Comparison of ENCODE assay signal across 10 cellular contexts in the genomic region with DNA sequence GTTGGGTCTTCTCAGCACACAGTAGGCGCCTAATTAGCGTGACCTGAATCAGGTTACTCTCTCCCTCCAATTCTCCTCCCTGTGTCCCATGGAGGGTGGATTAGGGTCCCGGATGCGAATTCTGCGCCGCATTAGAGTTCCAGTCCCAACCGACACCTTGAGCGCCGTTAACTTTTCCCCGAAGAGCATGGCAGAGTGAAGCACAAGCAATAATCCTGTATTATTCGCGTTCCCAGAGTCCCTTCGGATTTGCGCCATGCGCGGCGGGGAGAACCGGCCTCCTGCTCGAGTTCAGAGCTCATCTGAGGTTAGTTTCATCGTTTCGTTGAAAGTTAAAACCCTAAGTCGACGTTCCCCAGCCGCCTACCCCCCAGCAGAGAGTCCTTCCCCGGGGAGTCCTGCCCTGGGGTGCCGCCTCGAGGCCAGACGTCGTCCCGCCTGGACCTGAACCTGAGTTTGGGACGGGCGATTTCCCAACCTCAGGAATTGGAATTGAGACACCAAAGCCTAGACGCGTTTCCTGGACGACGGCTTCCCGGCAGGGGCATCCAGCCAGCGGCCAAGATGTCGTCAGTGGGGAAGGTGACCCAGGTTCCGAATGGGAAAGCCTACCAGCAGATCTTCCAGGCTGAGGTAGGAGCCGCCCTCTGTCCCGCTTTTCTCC. TPM values are rescaled to one million over a fixed set of nuclear protein-coding genes. Genes with fewer than 3 reads are reported as not detected.
DNase-seq lines count a peak whose midpoint lies in the region; ATAC-seq and TF ChIP-seq lines count a peak whose summit lies in the region.
"Had no signal": no experiment of that assay in that cellular context is flagged by ENCODE, and none has a peak within 500 bp of the region (broad histone marks: within the 10 kb centered on the region; RNA-seq: fewer than 3 reads in every experiment).

A gene (plus strand): TSS at position 160 of the 664 bp plus-strand sequence. CDS start 405 bp downstream, at position 565.

- no peak within 1 kb of the TSS for H3K4me3 Mint-ChIP-seq in activated T-cell treated with anti-CD3 and anti-CD28 coated beads, Interleukin-2, amount 50 U/mL, for 24 hours

- peaks cover 4% of the 10 kb centered on the region for H3K4me1 ChIP-seq in ACC112 (ENCODE audit: control insufficient read depth, insufficient read depth, low read length, unreplicated experiment)
- H3K4me1 ChIP-seq in adrenal gland (replicated peaks in 1 of 2): peaks cover 5 to 12% of the 10 kb centered on the region in 2 donors

- WGBS in adrenal gland, 4 donors: 26 to 50% (median 46%) methylated on average over 38 to 42 of the region's 42 CpGs

- H2AFZ ChIP-seq in ACC112 (ENCODE audit: low read length, unreplicated experiment): peak within 1 kb of the TSS; percentile 1

- no peaks in the 10 kb centered on the region for H3K36me3 Mint-ChIP-seq in activated T-cell treated with anti-CD3 and anti-CD28 coated beads, Interleukin-2, amount 50 U/mL, for 24 hours (ENCODE audit: low read depth)

- H3K27ac Mint-ChIP-seq in activated T-cell treated with anti-CD3 and anti-CD28 coated beads, Interleukin-2, amount 50 U/mL, for 24 hours: no peak within 1 kb of the TSS

- H3K27ac ChIP-seq in ACC112 (ENCODE audit: low read depth, low read length) (no peak within 1 kb of the TSS), adrenal gland (peak within 1 kb of the TSS in 2 of 5 donors; percentile 14 to 18)

- H3K36me3 ChIP-seq in ACC112 (ENCODE audit: insufficient read depth, low read length) (no peaks in the 10 kb centered on the region), adrenal gland (replicated peaks in 1 of 2) (no peaks in the 10 kb centered on the region)

- ATAC-seq in Right ventricle myocardium superior (ENCODE audit: poor library complexity) (peak; percentile 43), omental fat pad (ENCODE audit: low FRiP score) (peak; percentile 42), HG03095 (IDR thresholded peaks at IDR 0.05; ENCODE audit: unreplicated experiment) (no peak)

- peaks cover 20% of the 10 kb centered on the region for H3K27me3 Mint-ChIP-seq in activated T-cell treated with anti-CD3 and anti-CD28 coated beads, Interleukin-2, amount 50 U/mL, for 24 hours

- peak; percentile 37 to 74 (median 53) for DNase-seq in adrenal gland
- peak; percentile 49 for DNase-seq in Right ventricle myocardium superior
- DNase-seq in omental fat pad (ENCODE audit: low spot score): no peak
- no peak for DNase-seq in activated naive CD4-positive, alpha-beta T cell (lab: John Stamatoyannopoulos, UW)
- DNase-seq in activated T-cell treated with anti-CD3 and anti-CD28 coated beads, Interleukin-2, amount 50 U/mL, for 24 hours: no peak
- no peak for DNase-seq in activated CD4-positive, alpha-beta T cell treated with anti-CD3 and anti-CD28 coated beads, Interleukin-2, amount 50 U/mL, for 4 hours
- DNase-seq: activated CD8-positive, alpha-beta memory T cell treated with anti-CD3 and anti-CD28 coated beads, Interleukin-2, amount 50 U/mL, for 48 hours; NCI-H146 had no signal

- H3K4me3 ChIP-seq in ACC112 (ENCODE audit: low read depth, low read length) (peak within 1 kb of the TSS; percentile 48), adrenal gland (peak within 1 kb of the TSS in 1 of 4 donors; percentile 28)

- no peak for TF ChIP-seq POLR2A in adrenal gland (IDR thresholded peaks at IDR 0.05)

- no peaks in the 10 kb centered on the region for H3K79me2 ChIP-seq in ACC112 (ENCODE audit: control insufficient read depth, insufficient read depth, low read length, unreplicated experiment)

- peaks cover 2% of the 10 kb centered on the region for H3K4me1 Mint-ChIP-seq in activated T-cell treated with anti-CD3 and anti-CD28 coated beads, Interleukin-2, amount 50 U/mL, for 24 hours (ENCODE audit: low read depth)

- H3K27me3 ChIP-seq in ACC112 (ENCODE audit: insufficient read depth, low read length): no peaks in the 10 kb centered on the region
- no peaks in the 10 kb centered on the region for H3K27me3 ChIP-seq in adrenal gland

- H3K9me3 ChIP-seq in adrenal gland (replicated peaks in 1 of 3): no peaks in the 10 kb centered on the region

- H3K9me3 Mint-ChIP-seq in activated T-cell treated with anti-CD3 and anti-CD28 coated beads, Interleukin-2, amount 50 U/mL, for 24 hours: peaks cover 8% of the 10 kb centered on the region

- intact Hi-C loops in adrenal gland (cut with DNase I): no loop called here
- intact Hi-C loops in Right ventricle myocardium superior (cut with DNase I): no loop called here

- TF ChIP-seq CTCF in adrenal gland (IDR thresholded peaks at IDR 0.05) (no peak), omental fat pad (IDR thresholded peaks at IDR 0.05) (no peak)

RNA-seq across cellular contexts. Expression of the gene that starts here (rescaled TPM):
- total RNA-seq in adrenal gland: 1 to 10 TPM; 1.2 to 7.3 (median 5.0) TPM
- polyA plus RNA-seq in adrenal gland: 10 to 100 TPM in 1 of 3 donors, 1 to 10 TPM in 2; 2.3 to 18.4 (median 8.3) TPM
- 3.1 TPM for total RNA-seq in Right ventricle myocardium superior
- 1 to 10 TPM; 2.9 to 6.1 (median 4.0) TPM for total RNA-seq in omental fat pad

Comparison
In these comparisons a context has a peak if more than half of its experiments do, and no peak if none do; other contexts are left out.
1. DNase-seq: peak in adrenal gland (7 of 7) and Right ventricle myocardium superior (single experiment); none in omental fat pad (single experiment), activated naive CD4-positive, alpha-beta T cell (0 of 4), activated T-cell treated with anti-CD3 and anti-CD28 coated beads, Interleukin-2, amount 50 U/mL, for 24 hours (single experiment) and activated CD4-positive, alpha-beta T cell treated with anti-CD3 and anti-CD28 coated beads, Interleukin-2, amount 50 U/mL, for 4 hours (0 of 2).